In genomic region chr3:129182390-129183180, GRCh38 we compare ENCODE assay signal across 8 cellular contexts. TPM values are rescaled to one million over a fixed set of nuclear protein-coding genes. Genes with fewer than 3 reads are reported as not detected.
A peak's percentile ranks its signal among the peaks of the same experiment; 100 is the strongest.
DNase-seq lines count a peak whose midpoint lies in the region; ATAC-seq and TF ChIP-seq lines count a peak whose summit lies in the region.

No MANE protein-coding gene starts in this region.

- no peaks in the 10 kb centered on the region for H3K9me3 Mint-ChIP-seq in activated CD4-positive, alpha-beta T cell treated with anti-CD3 and anti-CD28 coated beads for 36 hours (ENCODE audit: low read depth)
- H3K9me3 Mint-ChIP-seq in dendritic cell treated with granulocyte-macrophage colony-stimulating factor and Interleukin-4, amounts not matched to agents 40 ng/mL and 50 ng/mL, for 4 days, result no peaks in the 10 kb centered on the region
- no peaks in the 10 kb centered on the region for H3K9me3 Mint-ChIP-seq in mesothelial cell of epicardium

- CTCF ChIA-PET in activated CD4-positive, alpha-beta T cell treated with anti-CD3 and anti-CD28 coated beads for 36 hours (lab: Charles Lee), result interaction anchor here (0.6 to 6.7 kb wide), 8 partner anchors 12 to 396 kb away, joined by 3 to 49 read pairs (median 3); partner anchors contain the start of gene ISY1

- H3K27ac Mint-ChIP-seq in activated CD4-positive, alpha-beta T cell treated with anti-CD3 and anti-CD28 coated beads for 36 hours, result peak overlapping the region; percentile 99
- peak overlapping the region; percentile 99 for H3K27ac Mint-ChIP-seq in dendritic cell treated with granulocyte-macrophage colony-stimulating factor and Interleukin-4, amounts not matched to agents 40 ng/mL and 50 ng/mL, for 4 days
- H3K27ac Mint-ChIP-seq in mesothelial cell of epicardium, result peak overlapping the region; percentile 91

- ATAC-seq in activated CD4-positive, alpha-beta T cell treated with anti-CD3 and anti-CD28 coated beads for 36 hours, result peak; percentile 0
- no peak for ATAC-seq in HG03521 (IDR thresholded peaks at IDR 0.05; ENCODE audit: unreplicated experiment)

- intact Hi-C loops in activated CD4-positive, alpha-beta T cell treated with anti-CD3 and anti-CD28 coated beads for 36 hours (cut with DNase I, micrococcal nuclease), result loop anchor here (1.0 to 10.0 kb wide), 15 partner anchors 21 to 1128 kb away; partner anchors contain the start of genes COPG1 (in 2 of the 2), ISY1 (in 2 of the 2), ACAD9 (in 1 of the 2) and HMCES (in 1 of the 2)
- intact Hi-C loops in dendritic cell treated with granulocyte-macrophage colony-stimulating factor and Interleukin-4, amounts not matched to agents 40 ng/mL and 50 ng/mL, for 4 days (cut with micrococcal nuclease), result loop anchor here (1.0 to 2.0 kb wide), 2 partner anchors 60 to 63 kb away; no protein-coding TSS in a partner anchor

- peak overlapping the region; percentile 96 for H3K4me3 Mint-ChIP-seq in activated CD4-positive, alpha-beta T cell treated with anti-CD3 and anti-CD28 coated beads for 36 hours
- peak overlapping the region; percentile 92 for H3K4me3 Mint-ChIP-seq in dendritic cell treated with granulocyte-macrophage colony-stimulating factor and Interleukin-4, amounts not matched to agents 40 ng/mL and 50 ng/mL, for 4 days
- peak overlapping the region; percentile 90 for H3K4me3 Mint-ChIP-seq in mesothelial cell of epicardium

- DNase-seq in activated CD4-positive, alpha-beta T cell treated with anti-CD3 and anti-CD28 coated beads for 36 hours, result peak; percentile 52
- DNase-seq in activated CD4-positive, alpha-beta T cell treated with anti-CD3 and anti-CD28 coated beads for 1 hour, result no peak
- DNase-seq in RPMI7951 (ENCODE audit: low read depth) (peak; percentile 77), mesothelial cell of epicardium (ENCODE audit: low spot score in 2 of 2, unreplicated experiment in 2 of 2) (peak in 1 of 2 experiments; percentile 41), globus pallidus (ENCODE audit: low spot score) (no peak), DMS153 (lab: John Stamatoyannopoulos, UW) (no peak)

- peaks cover 52% of the 10 kb centered on the region for H3K36me3 Mint-ChIP-seq in activated CD4-positive, alpha-beta T cell treated with anti-CD3 and anti-CD28 coated beads for 36 hours (ENCODE audit: low read depth)
- H3K36me3 Mint-ChIP-seq in dendritic cell treated with granulocyte-macrophage colony-stimulating factor and Interleukin-4, amounts not matched to agents 40 ng/mL and 50 ng/mL, for 4 days (ENCODE audit: low read depth), result peaks cover 69% of the 10 kb centered on the region
- peaks cover 2% of the 10 kb centered on the region for H3K36me3 Mint-ChIP-seq in mesothelial cell of epicardium

- TF ChIP-seq CTCF in mesothelial cell of epicardium (IDR thresholded peaks at IDR 0.05; ENCODE audit: unreplicated experiment), result no peak

- POLR2A ChIA-PET in activated CD4-positive, alpha-beta T cell treated with anti-CD3 and anti-CD28 coated beads for 36 hours (lab: Charles Lee), result interaction anchor here (0.7 to 1.5 kb wide), 9 partner anchors 13 to 493 kb away, joined by 3 to 5 read pairs (median 3); no protein-coding TSS in a partner anchor

- peaks cover 38% of the 10 kb centered on the region for H3K4me1 Mint-ChIP-seq in activated CD4-positive, alpha-beta T cell treated with anti-CD3 and anti-CD28 coated beads for 36 hours
- H3K4me1 Mint-ChIP-seq in dendritic cell treated with granulocyte-macrophage colony-stimulating factor and Interleukin-4, amounts not matched to agents 40 ng/mL and 50 ng/mL, for 4 days (ENCODE audit: low read depth), result peaks cover 29% of the 10 kb centered on the region
- peaks cover 33% of the 10 kb centered on the region for H3K4me1 Mint-ChIP-seq in mesothelial cell of epicardium

- no peaks in the 10 kb centered on the region for H3K27me3 Mint-ChIP-seq in activated CD4-positive, alpha-beta T cell treated with anti-CD3 and anti-CD28 coated beads for 36 hours
- no peaks in the 10 kb centered on the region for H3K27me3 Mint-ChIP-seq in dendritic cell treated with granulocyte-macrophage colony-stimulating factor and Interleukin-4, amounts not matched to agents 40 ng/mL and 50 ng/mL, for 4 days
- H3K27me3 Mint-ChIP-seq in mesothelial cell of epicardium (ENCODE audit: low read depth), result no peaks in the 10 kb centered on the region

RNA-seq across cellular contexts. Expression of gene CNBP, which starts 1.1 kb away (rescaled TPM):
- total RNA-seq in activated CD4-positive, alpha-beta T cell treated with anti-CD3 and anti-CD28 coated beads for 36 hours, result 100 to 1,000 TPM; 305 to 379 TPM
- total RNA-seq in RPMI7951 (2014; rRNA removed; shearing (Covaris generic)), result 394 and 396 TPM in 2 replicates
- total RNA-seq in mesothelial cell of epicardium, result 217 to 223 TPM (median 222 TPM) in 3 replicates

RNA-seq across cellular contexts. Expression of gene ISY1, which starts 21.7 kb away (rescaled TPM):
- total RNA-seq in activated CD4-positive, alpha-beta T cell treated with anti-CD3 and anti-CD28 coated beads for 36 hours, result 10 to 100 TPM; 44.9 to 65.5 TPM
- total RNA-seq in RPMI7951 (2014; rRNA removed; shearing (Covaris generic)), result 46.6 and 49.1 TPM in 2 replicates
- 37.5 to 40.3 TPM (median 38.5 TPM) in 3 replicates for total RNA-seq in mesothelial cell of epicardium

Comparison
In these comparisons a context has a peak if more than half of its experiments do, and no peak if none do; other contexts are left out.
1. DNase-seq: peak in activated CD4-positive, alpha-beta T cell treated with anti-CD3 and anti-CD28 coated beads for 36 hours (single experiment) and RPMI7951 (single experiment); none in activated CD4-positive, alpha-beta T cell treated with anti-CD3 and anti-CD28 coated beads for 1 hour (single experiment), globus pallidus (single experiment) and DMS153 (single experiment).
2. Peak in every context shown above with its lines, with median percentiles within 50 percentile points of each other: H3K27ac Mint-ChIP-seq and H3K4me3 Mint-ChIP-seq.